In the genomic region with DNA sequence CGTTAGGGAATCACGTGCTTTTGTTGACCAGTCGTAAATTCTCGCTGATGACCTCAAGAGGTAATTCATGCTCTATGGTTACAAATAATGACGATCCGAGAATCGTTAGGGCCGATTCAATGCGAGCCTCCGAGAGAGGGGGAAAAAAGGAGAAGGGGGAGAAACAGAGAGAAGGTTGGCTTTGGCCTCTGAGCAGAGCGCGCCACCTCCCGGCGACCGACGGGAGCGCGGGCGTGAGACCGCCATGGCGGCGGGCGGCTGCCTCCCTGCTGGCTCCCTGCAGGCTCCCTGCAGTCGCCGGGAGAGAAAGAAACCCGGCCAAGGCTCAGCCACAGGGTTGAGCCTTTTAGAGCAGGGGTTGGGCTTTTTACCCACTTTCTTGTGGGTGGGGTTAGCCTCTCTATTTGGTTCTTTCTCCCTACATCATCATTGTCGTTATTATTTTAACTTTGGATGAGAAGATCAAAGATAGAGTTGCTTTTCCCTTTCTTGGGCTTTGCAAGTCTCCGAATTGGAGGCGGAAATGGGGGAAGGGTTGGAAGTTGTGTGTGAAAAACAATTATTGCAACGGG, we compare ENCODE assay signal across 8 cellular contexts. TPM values are rescaled to one million over a fixed set of nuclear protein-coding genes. Genes with fewer than 3 reads are reported as not detected.
A peak's percentile ranks its signal among the peaks of the same experiment; 100 is the strongest.
DNase-seq lines count a peak whose midpoint lies in the region; ATAC-seq, FAIRE-seq and TF ChIP-seq lines count a peak whose summit lies in the region.

No MANE protein-coding gene starts in this region.

- H3K27ac Mint-ChIP-seq in activated CD4-positive, alpha-beta T cell treated with anti-CD3 and anti-CD28 coated beads for 36 hours, result no peak overlapping the region

- H4K5ac ChIP-seq in mesendoderm (ENCODE audit: low read length), result no peak overlapping the region

- H2AK5ac ChIP-seq in mesendoderm (ENCODE audit: low read length), result no peak overlapping the region

- peak; percentile 79 for TF ChIP-seq CTCF in AG10803 (conservative IDR thresholded peaks at IDR 0.05; ENCODE audit: low read length)
- TF ChIP-seq CTCF in coronary artery (IDR thresholded peaks at IDR 0.05), result peak; percentile 83
- TF ChIP-seq CTCF in RWPE1 (conservative IDR thresholded peaks at IDR 0.05; ENCODE audit: low read depth), result no peak

- H3K27ac ChIP-seq in coronary artery (peak overlapping the region in 1 of 2 donors; percentile 41), mesendoderm (ENCODE audit: low read depth, low read length) (no peak overlapping the region), RWPE1 (no peak overlapping the region)

- H3K4me2 ChIP-seq in mesendoderm (ENCODE audit: low read length), result peak overlapping the region; percentile 39

- FAIRE-seq in H54 (lab: Jason Lieb, UNC), result no peak

- H3K23ac ChIP-seq in mesendoderm (ENCODE audit: low read length), result no peak overlapping the region

- peaks cover 89% of the 10 kb centered on the region for H3K27me3 ChIP-seq in mesendoderm (ENCODE audit: insufficient read depth, low read length, poor library complexity)

- H3K9ac ChIP-seq in mesendoderm (ENCODE audit: low read length), result peak overlapping the region; percentile 44

- H2BK5ac ChIP-seq in mesendoderm (ENCODE audit: low read length), result no peak overlapping the region

- no peaks in the 10 kb centered on the region for H3K79me1 ChIP-seq in mesendoderm (ENCODE audit: low read length)

- TF ChIP-seq POLR2A in H54 (IDR thresholded peaks at IDR 0.05; ENCODE audit: low read depth, low read length), result peak; percentile 41

- H3K79me2 ChIP-seq in mesendoderm (ENCODE audit: control insufficient read depth, insufficient read depth, low read length), result no peaks in the 10 kb centered on the region

- no peaks in the 10 kb centered on the region for H3K36me3 ChIP-seq in mesendoderm (ENCODE audit: control insufficient read depth, insufficient read depth, low read length)

- peaks cover 80% of the 10 kb centered on the region for H3K27me3 Mint-ChIP-seq in activated CD4-positive, alpha-beta T cell treated with anti-CD3 and anti-CD28 coated beads for 36 hours

- CTCF ChIA-PET in activated CD4-positive, alpha-beta T cell treated with anti-CD3 and anti-CD28 coated beads for 36 hours (lab: Charles Lee), result interaction anchor here (0.6 to 6.7 kb wide), 35 partner anchors 10 to 812 kb away, joined by 3 to 74 read pairs (median 5); partner anchors contain the start of gene HOXB9
- CTCF ChIA-PET in RWPE1 (lab: Yijun Ruan, JAX), result interaction anchor here (0.7 kb wide), 1 partner anchor 141 kb away, joined by 3 read pairs; no protein-coding TSS in a partner anchor

- peak; percentile 67 for ATAC-seq in activated CD4-positive, alpha-beta T cell treated with anti-CD3 and anti-CD28 coated beads for 36 hours

- no peak overlapping the region for H3K4ac ChIP-seq in mesendoderm (ENCODE audit: low read depth, low read length)

- POLR2A ChIA-PET in activated CD4-positive, alpha-beta T cell treated with anti-CD3 and anti-CD28 coated beads for 36 hours (lab: Charles Lee), result no interaction called here
- POLR2A ChIA-PET in RWPE1 (lab: Yijun Ruan, JAX; ENCODE audit: low non-redundant PET), result no interaction called here

- no peak overlapping the region for H2BK15ac ChIP-seq in mesendoderm (replicated peaks; ENCODE audit: low read depth)

- H3K18ac ChIP-seq in mesendoderm (ENCODE audit: low read length), result no peak overlapping the region

- H3K56ac ChIP-seq in mesendoderm (ENCODE audit: low read length), result peak overlapping the region; percentile 17

- no peak overlapping the region for H2BK120ac ChIP-seq in mesendoderm (ENCODE audit: low read depth, low read length)

- no peaks in the 10 kb centered on the region for H3K9me3 Mint-ChIP-seq in activated CD4-positive, alpha-beta T cell treated with anti-CD3 and anti-CD28 coated beads for 36 hours (ENCODE audit: low read depth)

- no CpG with 5 or more reads among the region's 30 CpGs for WGBS in mesendoderm (ENCODE audit: extremely low coverage, insufficient coverage, low lambda C conversion rate)

- peak overlapping the region; percentile 82 for H3K4me3 ChIP-seq in AG10803 (ENCODE audit: low read length)
- H3K4me3 ChIP-seq in coronary artery, result peak overlapping the region; percentile 60
- H3K4me3 ChIP-seq in mesendoderm (ENCODE audit: low read length), result no peak overlapping the region

- peak; percentile 90 for DNase-seq in AG10803 (ENCODE audit: low read depth)
- DNase-seq in H54 (ENCODE audit: insufficient read length, low spot score), result no peak
- peak; percentile 95 for DNase-seq in NCI-H345 treated with DMSO at 0.1 percent for 48 hours (lab: John Stamatoyannopoulos, UW; ENCODE audit: unreplicated experiment)
- DNase-seq in activated CD4-positive, alpha-beta T cell treated with anti-CD3 and anti-CD28 coated beads for 36 hours, result peak; percentile 90
- DNase-seq in coronary artery (ENCODE audit: low spot score), result no peak
- DNase-seq in mesendoderm, result peak; percentile 90
- peak; percentile 74 to 80 for DNase-seq in stimulated activated CD8-positive, alpha-beta memory T cell treated with anti-CD3 and anti-CD28 coated beads, Interleukin-2, amount 100 ng/mL, for 48 hours (ENCODE audit: low read depth in 2 of 2)
- no peak for DNase-seq in RWPE1 (ENCODE audit: low spot score)

- H4K8ac ChIP-seq in mesendoderm (ENCODE audit: low read depth, low read length), result no peak overlapping the region

- intact Hi-C loops in activated CD4-positive, alpha-beta T cell treated with anti-CD3 and anti-CD28 coated beads for 36 hours (cut with DNase I, micrococcal nuclease), result loop anchor here (1.0 to 10.0 kb wide), 8 partner anchors 258 to 569 kb away; no protein-coding TSS in a partner anchor

- H3K4me1 ChIP-seq in mesendoderm (ENCODE audit: control insufficient read depth, low read depth, low read length), result peaks cover 2% of the 10 kb centered on the region

- peak overlapping the region; percentile 67 for H3K4me3 Mint-ChIP-seq in activated CD4-positive, alpha-beta T cell treated with anti-CD3 and anti-CD28 coated beads for 36 hours

- H3K4me1 Mint-ChIP-seq in activated CD4-positive, alpha-beta T cell treated with anti-CD3 and anti-CD28 coated beads for 36 hours, result peaks cover 40% of the 10 kb centered on the region

- no peaks in the 10 kb centered on the region for H3K36me3 Mint-ChIP-seq in activated CD4-positive, alpha-beta T cell treated with anti-CD3 and anti-CD28 coated beads for 36 hours (ENCODE audit: low read depth)

RNA-seq across cellular contexts. Expression of gene HOXB5, which starts 0.3 kb away (rescaled TPM):
- not detected for total RNA-seq in activated CD4-positive, alpha-beta T cell treated with anti-CD3 and anti-CD28 coated beads for 36 hours
- polyA plus RNA-seq in mesendoderm (2013, experiment 1 of 2), result not detected
- polyA plus RNA-seq in mesendoderm (2013, experiment 2 of 2), result not detected

RNA-seq across cellular contexts. Expression of gene HOXB3, which starts 3.9 kb away (rescaled TPM):
- total RNA-seq in activated CD4-positive, alpha-beta T cell treated with anti-CD3 and anti-CD28 coated beads for 36 hours, result 1 to 10 TPM in 1 of 2 experiments, under 1 TPM in 1; 0.47 to 1.2 TPM
- polyA plus RNA-seq in mesendoderm (2013, experiment 1 of 2), result 0.03 TPM
- polyA plus RNA-seq in mesendoderm (2013, experiment 2 of 2), result not detected

RNA-seq across cellular contexts. Expression of gene HOXB6, which starts 10.9 kb away (rescaled TPM):
- total RNA-seq in activated CD4-positive, alpha-beta T cell treated with anti-CD3 and anti-CD28 coated beads for 36 hours, result not detected
- polyA plus RNA-seq in mesendoderm (2013, experiment 1 of 2), result not detected
- not detected for polyA plus RNA-seq in mesendoderm (2013, experiment 2 of 2)

RNA-seq across cellular contexts. Expression of gene HOXB4, which starts 15.8 kb away (rescaled TPM):
- total RNA-seq in activated CD4-positive, alpha-beta T cell treated with anti-CD3 and anti-CD28 coated beads for 36 hours, result 1 to 10 TPM in 1 of 2 experiments, under 1 TPM in 1; 0.66 to 1.1 TPM
- polyA plus RNA-seq in mesendoderm (2013, experiment 1 of 2), result not detected
- not detected for polyA plus RNA-seq in mesendoderm (2013, experiment 2 of 2)

RNA-seq across cellular contexts. Expression of gene HOXB7, which starts 16.9 kb away (rescaled TPM):
- total RNA-seq in activated CD4-positive, alpha-beta T cell treated with anti-CD3 and anti-CD28 coated beads for 36 hours, result under 1 TPM; 0.25 to 0.30 TPM
- not detected for polyA plus RNA-seq in mesendoderm (2013, experiment 1 of 2)
- 0.04 TPM for polyA plus RNA-seq in mesendoderm (2013, experiment 2 of 2)

Comparison
In these comparisons a context has a peak if more than half of its experiments do, and no peak if none do; other contexts are left out.
1. DNase-seq: peak in AG10803 (single experiment), NCI-H345 treated with DMSO at 0.1 percent for 48 hours (single experiment), activated CD4-positive, alpha-beta T cell treated with anti-CD3 and anti-CD28 coated beads for 36 hours (single experiment), mesendoderm (single experiment) and stimulated activated CD8-positive, alpha-beta memory T cell treated with anti-CD3 and anti-CD28 coated beads, Interleukin-2, amount 100 ng/mL, for 48 hours (2 of 2); none in H54 (single experiment), coronary artery (single experiment) and RWPE1 (single experiment).